In genomic region chr10:97575101-97575668, GRCh38 we compare ENCODE assay signal across 1 cellular context.
TF ChIP-seq lines count a peak whose summit lies in the region.

No MANE protein-coding gene starts in this region.

TF ChIP-seq in SK-N-SH, 30 proteins besides CTCF, POLR2A, EP300 and RAD21:
- TF ChIP-seq NFIC (IDR thresholded peaks at IDR 0.05; ENCODE audit: borderline replicate concordance) = no peak
- TF ChIP-seq POLR2AphosphoS5 (IDR thresholded peaks at IDR 0.05; ENCODE audit: low read depth, low read length) = no peak
- TF ChIP-seq PBX3 (IDR thresholded peaks at IDR 0.05) = no peak
- TF ChIP-seq USF2 (IDR thresholded peaks at IDR 0.05; ENCODE audit: borderline replicate concordance, low read depth, low read length) = no peak
